8 cellular contexts compared by ENCODE assay signal in genomic region chr15:90994417-90995311, GRCh38. TPM values are rescaled to one million over a fixed set of nuclear protein-coding genes. Genes with fewer than 3 reads are reported as not detected.
DNase-seq lines count a peak whose midpoint lies in the region; ATAC-seq and TF ChIP-seq lines count a peak whose summit lies in the region.

A gene with protein sequence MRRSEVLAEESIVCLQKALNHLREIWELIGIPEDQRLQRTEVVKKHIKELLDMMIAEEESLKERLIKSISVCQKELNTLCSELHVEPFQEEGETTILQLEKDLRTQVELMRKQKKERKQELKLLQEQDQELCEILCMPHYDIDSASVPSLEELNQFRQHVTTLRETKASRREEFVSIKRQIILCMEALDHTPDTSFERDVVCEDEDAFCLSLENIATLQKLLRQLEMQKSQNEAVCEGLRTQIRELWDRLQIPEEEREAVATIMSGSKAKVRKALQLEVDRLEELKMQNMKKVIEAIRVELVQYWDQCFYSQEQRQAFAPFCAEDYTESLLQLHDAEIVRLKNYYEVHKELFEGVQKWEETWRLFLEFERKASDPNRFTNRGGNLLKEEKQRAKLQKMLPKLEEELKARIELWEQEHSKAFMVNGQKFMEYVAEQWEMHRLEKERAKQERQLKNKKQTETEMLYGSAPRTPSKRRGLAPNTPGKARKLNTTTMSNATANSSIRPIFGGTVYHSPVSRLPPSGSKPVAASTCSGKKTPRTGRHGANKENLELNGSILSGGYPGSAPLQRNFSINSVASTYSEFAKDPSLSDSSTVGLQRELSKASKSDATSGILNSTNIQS (minus strand): TSS chr15:90994535. CDS start chr15:90994417, 118 bp downstream.

- H3K9me3 ChIP-seq in psoas muscle (no peaks in the 10 kb centered on the region), uterus (no peaks in the 10 kb centered on the region)

- no peak for TF ChIP-seq CTCF in psoas muscle (IDR thresholded peaks at IDR 0.05)
- peak in 1 of 4 experiments; percentile 4 for TF ChIP-seq CTCF in uterus (IDR thresholded peaks at IDR 0.05)

- peak; percentile 82 to 83 for TF ChIP-seq POLR2A in uterus (IDR thresholded peaks at IDR 0.05)

- H3K27ac ChIP-seq in angular gyrus (ENCODE audit: low read depth, low read length) (peak within 1 kb of the TSS; percentile 74), psoas muscle (peak within 1 kb of the TSS; percentile 60), uterus (peak within 1 kb of the TSS; percentile 91 to 94)

- intact Hi-C loops in left ventricle myocardium superior (cut with micrococcal nuclease) (no loop called here), psoas muscle (cut with DNase I) (loop anchor here (5.0 kb wide), 2 partner anchors 32 to 37 kb away; no protein-coding TSS in a partner anchor), uterus (cut with DNase I; ENCODE audit: low total_unique reads) (loop anchor here (2.0 kb wide), 1 partner anchor 38 kb away; no protein-coding TSS in a partner anchor)

- no peaks in the 10 kb centered on the region for H3K27me3 ChIP-seq in psoas muscle (ENCODE audit: insufficient read depth in 3 of 3, low read length in 2 of 3)
- no peaks in the 10 kb centered on the region for H3K27me3 ChIP-seq in uterus

- peak; percentile 96 for DNase-seq in NCI-H187 (lab: John Stamatoyannopoulos, UW)
- peak; percentile 94 to 98 (median 97) for DNase-seq in T-helper 2 cell
- DNase-seq in left ventricle myocardium superior, result peak; percentile 99
- DNase-seq in psoas muscle, result peak; percentile 98 to 99
- DNase-seq in uterus, result peak; percentile 98

- peak; percentile 94 for ATAC-seq in GM18498 (IDR thresholded peaks at IDR 0.05; ENCODE audit: unreplicated experiment)
- ATAC-seq in HG02938 (IDR thresholded peaks at IDR 0.05; ENCODE audit: unreplicated experiment), result peak; percentile 92
- peak; percentile 100 for ATAC-seq in left ventricle myocardium superior
- peak; percentile 100 for ATAC-seq in psoas muscle

- H3K4me3 ChIP-seq in psoas muscle (peak within 1 kb of the TSS; percentile 90), uterus (peak within 1 kb of the TSS; percentile 76 to 92)

- peaks cover 3% of the 10 kb centered on the region for H3K4me1 ChIP-seq in psoas muscle
- H3K4me1 ChIP-seq in uterus, result no peaks in the 10 kb centered on the region

- 0 to 1% (median 0%) methylated on average over 62 to 75 of the region's 75 CpGs for WGBS in psoas muscle, 3 donors

- H3K36me3 ChIP-seq in psoas muscle (ENCODE audit: insufficient read depth in 1 of 2, low read depth in 1 of 2), result peaks cover 6 to 26% of the 10 kb centered on the region in 2 donors
- no peaks in the 10 kb centered on the region for H3K36me3 ChIP-seq in uterus

RNA-seq across cellular contexts. Expression of the gene that starts here (rescaled TPM):
- 3.3 TPM for total RNA-seq in left ventricle myocardium superior
- total RNA-seq in psoas muscle, result 1 to 10 TPM; 1.6 to 2.2 (median 1.9) TPM
- 1 to 10 TPM in 2 of 3 donors, under 1 TPM in 1; 0.68 to 3.5 (median 1.3) TPM for polyA plus RNA-seq in psoas muscle
- total RNA-seq in uterus, result 10 to 100 TPM in 1 of 4 donors, 1 to 10 TPM in 2, not detected in 1; 7.1 to 95.0 (median 9.4) TPM

Comparison
In these comparisons a context has a peak if more than half of its experiments do, and no peak if none do; other contexts are left out.
1. Peak in every context shown above with its lines: DNase-seq, ATAC-seq, H3K4me3 ChIP-seq and H3K27ac ChIP-seq.